8 cellular contexts compared by ENCODE assay signal in genomic region chr5:79858097-79858723, GRCh38.
DNase-seq lines count a peak whose midpoint lies in the region; ATAC-seq and TF ChIP-seq lines count a peak whose summit lies in the region.

No MANE protein-coding gene starts in this region.

- H3K27me3 Mint-ChIP-seq in HFFc6 (ENCODE audit: insufficient read depth) (peaks cover 4% of the 10 kb centered on the region), neural crest cell (ENCODE audit: low read depth) (peaks cover 27% of the 10 kb centered on the region)
- H3K27me3 Mint-ChIP-seq in stimulated activated naive CD8-positive, alpha-beta T cell treated with anti-CD3 and anti-CD28 coated beads, Interleukin-15, amount 100 ng/mL, for 72 hours, result no peaks in the 10 kb centered on the region

- H4K20me1 ChIP-seq in PC-3 (ENCODE audit: low read length), result no peaks in the 10 kb centered on the region

- H3K4me3 ChIP-seq in PC-3 (ENCODE audit: low read length) (no peak overlapping the region), fibroblast of pulmonary artery (replicated peaks; ENCODE audit: low read depth, low read length) (no peak overlapping the region)

- no peak overlapping the region for H3K4me2 ChIP-seq in PC-3 (ENCODE audit: low read length)

- no peaks in the 10 kb centered on the region for H3K27me3 ChIP-seq in PC-3 (ENCODE audit: low read length)

- H3K36me3 Mint-ChIP-seq in HFFc6 (ENCODE audit: low read depth), result no peaks in the 10 kb centered on the region
- no peaks in the 10 kb centered on the region for H3K36me3 Mint-ChIP-seq in neural crest cell (ENCODE audit: low read depth)

- no peak overlapping the region for H2AFZ ChIP-seq in PC-3 (ENCODE audit: low read length)

- BruUV-seq in PC-3 (replicated peaks; lab: Mats Ljungman, UMichigan), result no TSS peak

- POLR2A ChIA-PET in PC-3 (lab: Charles Lee; ENCODE audit: unreplicated experiment), result no interaction called here

- intact Hi-C loops in PC-3 (cut with micrococcal nuclease), result loop anchor here (1.0 to 5.0 kb wide), 2 partner anchors 225 to 836 kb away; no protein-coding TSS in a partner anchor

- TF ChIP-seq CTCF in HFFc6 (IDR thresholded peaks at IDR 0.05) (peak; percentile 98), PC-3 (conservative IDR thresholded peaks at IDR 0.05; ENCODE audit: low read depth, low read length) (peak; percentile 91), fibroblast of pulmonary artery (IDR thresholded peaks at IDR 0.05; ENCODE audit: low read length, missing control alignments) (peak; percentile 99), neural crest cell (conservative IDR thresholded peaks at IDR 0.05) (peak; percentile 98)

- H3K9me3 Mint-ChIP-seq in HFFc6 (no peaks in the 10 kb centered on the region), neural crest cell (no peaks in the 10 kb centered on the region)
- H3K9me3 Mint-ChIP-seq in stimulated activated naive CD8-positive, alpha-beta T cell treated with anti-CD3 and anti-CD28 coated beads, Interleukin-15, amount 100 ng/mL, for 72 hours, result no peaks in the 10 kb centered on the region

- no peaks in the 10 kb centered on the region for H3K79me2 ChIP-seq in PC-3 (ENCODE audit: low read length)

- no peak overlapping the region for H3K9ac ChIP-seq in PC-3 (ENCODE audit: low read length)

- CTCF ChIA-PET in PC-3 (lab: Charles Lee), result interaction anchor here (0.5 kb wide), 1 partner anchor 1667 kb away, joined by 4 read pairs; no protein-coding TSS in a partner anchor

- no peaks in the 10 kb centered on the region for H3K4me1 Mint-ChIP-seq in HFFc6 (ENCODE audit: low read depth)
- H3K4me1 Mint-ChIP-seq in neural crest cell, result no peaks in the 10 kb centered on the region
- peaks cover 18% of the 10 kb centered on the region for H3K4me1 Mint-ChIP-seq in stimulated activated naive CD8-positive, alpha-beta T cell treated with anti-CD3 and anti-CD28 coated beads, Interleukin-15, amount 100 ng/mL, for 72 hours

- DNase-seq in CMK (ENCODE audit: low read depth), result peak; percentile 24
- peak; percentile 36 for DNase-seq in HFFc6
- peak; percentile 77 for DNase-seq in PC-3
- peak; percentile 91 to 95 for DNase-seq in activated T-cell treated with anti-CD3 and anti-CD28 coated beads, Interleukin-2, amount 50 U/mL, for 48 hours
- peak; percentile 74 for DNase-seq in fibroblast of pulmonary artery (ENCODE audit: low read depth)
- DNase-seq in neural crest cell (ENCODE audit: low read depth, low spot score), result peak; percentile 88
- peak; percentile 71 to 76 for DNase-seq in stimulated activated naive CD8-positive, alpha-beta T cell treated with anti-CD3 and anti-CD28 coated beads, Interleukin-15, amount 100 ng/mL, for 72 hours

- no peaks in the 10 kb centered on the region for H3K9me2 ChIP-seq in PC-3 (replicated peaks; ENCODE audit: low read length)

- no peaks in the 10 kb centered on the region for H3K9me3 ChIP-seq in PC-3 (ENCODE audit: low read length)

- no peak overlapping the region for H3K27ac Mint-ChIP-seq in HFFc6
- H3K27ac Mint-ChIP-seq in neural crest cell (ENCODE audit: unreplicated experiment), result no peak overlapping the region
- no peak overlapping the region for H3K27ac Mint-ChIP-seq in stimulated activated naive CD8-positive, alpha-beta T cell treated with anti-CD3 and anti-CD28 coated beads, Interleukin-15, amount 100 ng/mL, for 72 hours

- H3K4me3 Mint-ChIP-seq in HFFc6 (no peak overlapping the region), neural crest cell (no peak overlapping the region)
- H3K4me3 Mint-ChIP-seq in stimulated activated naive CD8-positive, alpha-beta T cell treated with anti-CD3 and anti-CD28 coated beads, Interleukin-15, amount 100 ng/mL, for 72 hours, result no peak overlapping the region

- no peaks in the 10 kb centered on the region for H3K36me3 ChIP-seq in PC-3 (ENCODE audit: low read depth, low read length)

- no peak overlapping the region for H3K27ac ChIP-seq in PC-3 (ENCODE audit: low read length)

- peaks cover 4% of the 10 kb centered on the region; the same call in 1 of the 2 replicates for H3K4me1 ChIP-seq in PC-3 (ENCODE audit: insufficient read depth, low read length)

- no peaks in the 10 kb centered on the region for H3F3A ChIP-seq in PC-3 (ENCODE audit: low read length, unreplicated experiment)

- no peak; the same call in 1 of the 2 replicates for ATAC-seq in PC-3
- ATAC-seq in stimulated activated naive CD8-positive, alpha-beta T cell treated with anti-CD3 and anti-CD28 coated beads, Interleukin-15, amount 100 ng/mL, for 72 hours, result peak; percentile 54
- ATAC-seq in HG03460 (IDR thresholded peaks at IDR 0.05; ENCODE audit: unreplicated experiment), result no peak

Comparison
In these comparisons a context has a peak if more than half of its experiments do, and no peak if none do; other contexts are left out.
1. DNase-seq: peak in every context shown above with its lines; median percentile 93 in activated T-cell treated with anti-CD3 and anti-CD28 coated beads, Interleukin-2, amount 50 U/mL, for 48 hours; 88 in neural crest cell; 77 in PC-3; 74 in fibroblast of pulmonary artery; 74 in stimulated activated naive CD8-positive, alpha-beta T cell treated with anti-CD3 and anti-CD28 coated beads, Interleukin-15, amount 100 ng/mL, for 72 hours; 36 in HFFc6; 24 in CMK.